In genomic region chr11:10933455-10934292, GRCh38 we compare ENCODE assay signal across 8 cellular contexts.
DNase-seq lines count a peak whose midpoint lies in the region; ATAC-seq and TF ChIP-seq lines count a peak whose summit lies in the region.

No MANE protein-coding gene starts in this region.

- peak; percentile 81 for ATAC-seq in HG02642 (IDR thresholded peaks at IDR 0.05; ENCODE audit: poor library complexity, unreplicated experiment)
- ATAC-seq in right cardiac atrium = peak; percentile 87 to 90
- peak; percentile 92 for ATAC-seq in aorta (ENCODE audit: low FRiP score)

- H3K27me3 ChIP-seq in ascending aorta (no peaks in the 10 kb centered on the region), right cardiac atrium (ENCODE audit: control insufficient read depth, insufficient read depth) (no peaks in the 10 kb centered on the region), rectal smooth muscle tissue (ENCODE audit: control insufficient read depth, insufficient read depth, low read length) (no peaks in the 10 kb centered on the region), aorta (ENCODE audit: control insufficient read depth in 1 of 2, insufficient read depth in 2 of 2, low read length in 1 of 2) (no peaks in the 10 kb centered on the region)

- intact Hi-C loops in ascending aorta (cut with DNase I) (loop anchor here (1.0 to 10.0 kb wide), 6 partner anchors 90 to 1354 kb away; partner anchors contain the start of gene GALNT18), right cardiac atrium (cut with DNase I) (loop anchor here in 3 of 4 donors (2.0 to 10.0 kb wide), 6 partner anchors 76 to 851 kb away; partner anchors contain the start of genes EIF4G2 (in 1 of the 3) and ZBED5 (in 1 of the 3)), aorta (cut with DNase I) (loop anchor here (1.0 to 10.0 kb wide), 5 partner anchors 75 to 851 kb away; partner anchors contain the start of gene ZBED5 (in 1 of the 2))

- DNase-seq in NCI-H1417 (lab: John Stamatoyannopoulos, UW) (peak; percentile 81 to 94 (median 93)), T-helper 2 cell (peak; percentile 36 to 76 (median 62)), ascending aorta (ENCODE audit: low spot score in 2 of 2) (peak; percentile 63 to 95), right cardiac atrium (peak; percentile 90 to 96 (median 95)), aorta (peak; percentile 94 to 95)

- H3K9me3 ChIP-seq in ascending aorta = no peaks in the 10 kb centered on the region
- H3K9me3 ChIP-seq in right cardiac atrium (ENCODE audit: control insufficient read depth, low read length) = no peaks in the 10 kb centered on the region
- no peaks in the 10 kb centered on the region for H3K9me3 ChIP-seq in aorta (ENCODE audit: control insufficient read depth, low read length)

- peaks cover 0 to 16% of the 10 kb centered on the region in 2 donors for H3K4me1 ChIP-seq in ascending aorta
- H3K4me1 ChIP-seq in right cardiac atrium (ENCODE audit: control insufficient read depth, insufficient read depth, low read length) = peaks cover 2% of the 10 kb centered on the region
- peaks cover 32% of the 10 kb centered on the region for H3K4me1 ChIP-seq in rectal smooth muscle tissue (ENCODE audit: control insufficient read depth, insufficient read depth, low read length)
- H3K4me1 ChIP-seq in aorta (ENCODE audit: control insufficient read depth in 1 of 2, insufficient read depth in 2 of 2, low read length in 2 of 2) = no peaks in the 10 kb centered on the region

- H3K4me3 ChIP-seq in ascending aorta (peak overlapping the region; percentile 28 to 66), right cardiac atrium (ENCODE audit: low read length) (peak overlapping the region; percentile 52), rectal smooth muscle tissue (ENCODE audit: low read length) (peak overlapping the region; percentile 61), aorta (ENCODE audit: low read length in 2 of 2) (peak overlapping the region; percentile 54 to 69)

- H3K36me3 ChIP-seq in ascending aorta (no peaks in the 10 kb centered on the region), rectal smooth muscle tissue (ENCODE audit: control insufficient read depth, insufficient read depth, low read length) (no peaks in the 10 kb centered on the region), aorta (ENCODE audit: control insufficient read depth in 1 of 2, insufficient read depth in 2 of 2, low read length in 1 of 2) (no peaks in the 10 kb centered on the region)

- H3K27ac ChIP-seq in ascending aorta = peak overlapping the region; percentile 56 to 91
- peak overlapping the region; percentile 83 for H3K27ac ChIP-seq in right cardiac atrium (ENCODE audit: low read length)
- H3K27ac ChIP-seq in rectal smooth muscle tissue (ENCODE audit: low read depth, low read length) = peak overlapping the region; percentile 82
- H3K27ac ChIP-seq in aorta (ENCODE audit: low read depth in 1 of 2, low read length in 2 of 2) = peak overlapping the region in 1 of 2 donors; percentile 90

- WGBS in right cardiac atrium = 6% methylated on average over 20 of the region's 20 CpGs
- WGBS in aorta, 2 donors = 5% methylated on average over 20 of the region's 20 CpGs

- H3K9ac ChIP-seq in rectal smooth muscle tissue (ENCODE audit: low read length) = peak overlapping the region; percentile 60

- peak; percentile 40 for TF ChIP-seq CTCF in GM12801 (IDR thresholded peaks at IDR 0.05; ENCODE audit: extremely low read depth, insufficient read length)
- TF ChIP-seq CTCF in ascending aorta (IDR thresholded peaks at IDR 0.05) = peak; percentile 96 to 98 (median 97)
